Comparison of ENCODE assay signal across 11 cellular contexts in genomic region chr11:128474036-128474874, GRCh38.
DNase-seq lines count a peak whose midpoint lies in the region; ATAC-seq, FAIRE-seq and TF ChIP-seq lines count a peak whose summit lies in the region.
"Had no signal": no experiment of that assay in that cellular context is flagged by ENCODE, and none has a peak within 500 bp of the region (broad histone marks: within the 10 kb centered on the region; RNA-seq: fewer than 3 reads in every experiment).

No MANE protein-coding gene starts in this region.

- no TSS peak for BruUV-seq in HepG2 (replicated peaks; lab: Mats Ljungman, UMichigan)

- H4K20me1 ChIP-seq in HepG2 (ENCODE audit: insufficient read depth, low read length): no peaks in the 10 kb centered on the region

- H2AFZ ChIP-seq in HepG2 (ENCODE audit: low read length): no peak overlapping the region

- no peak for ATAC-seq in HepG2
- ATAC-seq in naive B cell (ENCODE audit: low read depth in 2 of 2): no peak

- H3K79me2 ChIP-seq in HepG2 (ENCODE audit: insufficient read depth, low read length): no peaks in the 10 kb centered on the region

- H3K9ac ChIP-seq in liver (ENCODE audit: low read depth in 1 of 2, low read length in 2 of 2) (no peak overlapping the region), HepG2 (ENCODE audit: insufficient read depth, low read depth, low read length) (no peak overlapping the region)

- CTCF ChIA-PET in HepG2 (lab: Yijun Ruan, JAX; ENCODE audit: low intra/inter-chr PET ratio, low total read pairs): no interaction called here

- no peak overlapping the region for H3K4me3 ChIP-seq in liver (ENCODE audit: low read depth in 1 of 3, low read length in 3 of 3)
- H3K4me3 ChIP-seq in HepG2 (replicated peaks in 1 of 3; ENCODE audit: insufficient read depth in 1 of 3, low read depth in 2 of 3, low read length in 3 of 3): no peak overlapping the region
- H3K4me3 ChIP-seq in coronary artery: no peak overlapping the region

- no peaks in the 10 kb centered on the region for H3K9me3 ChIP-seq in liver (ENCODE audit: control insufficient read depth in 4 of 4, low read length in 3 of 4)
- no peaks in the 10 kb centered on the region for H3K9me3 ChIP-seq in HepG2 (ENCODE audit: low read length)

- POLR2A ChIA-PET in HepG2 (lab: Yijun Ruan, JAX): no interaction called here

- H3K27ac ChIP-seq in liver (ENCODE audit: low read depth in 1 of 2, low read length in 2 of 2) (peak overlapping the region; percentile 43 to 45), HepG2 (ENCODE audit: extremely low read length, insufficient read depth, low read length) (no peak overlapping the region), coronary artery (peak overlapping the region in 1 of 2 donors; percentile 46)
- H3K27ac ChIP-seq: foreskin keratinocyte had no signal

- TF ChIP-seq RAD21 in liver (IDR thresholded peaks at IDR 0.05) (no peak), HepG2 (CRISPR knock-in tag; IDR thresholded peaks at IDR 0.05) (no peak)

- 71% methylated on average over 8 of the region's 8 CpGs for WGBS in liver
- WGBS in HepG2 (ENCODE audit: low lambda C conversion rate): 33% methylated on average over 8 of the region's 8 CpGs

- TF ChIP-seq CTCF in liver (IDR thresholded peaks at IDR 0.05; ENCODE audit: low read depth, low read length, missing input control): no peak
- no peak for TF ChIP-seq CTCF in HepG2 (CRISPR knock-in tag; IDR thresholded peaks at IDR 0.05)
- no peak for TF ChIP-seq CTCF in chondrocyte (IDR thresholded peaks at IDR 0.05)
- no peak for TF ChIP-seq CTCF in GM13977 (IDR thresholded peaks at IDR 0.05; ENCODE audit: extremely low read depth, insufficient read depth, missing control alignments)
- no peak for TF ChIP-seq CTCF in coronary artery (IDR thresholded peaks at IDR 0.05)

- no peak for TF ChIP-seq POLR2A in HepG2 (IDR thresholded peaks at IDR 0.05; ENCODE audit: insufficient read depth in 1 of 2, low read depth in 2 of 2, low read length in 2 of 2)

- no peaks in the 10 kb centered on the region for H3K9me3 Mint-ChIP-seq in chondrocyte (ENCODE audit: low read depth)
- peaks cover 0 to 9% (median 3%) of the 10 kb centered on the region in 7 donors for H3K9me3 Mint-ChIP-seq in naive B cell

- FAIRE-seq in HepG2 (lab: Jason Lieb, UNC): no peak

- TF ChIP-seq EP300 in HepG2 (IDR thresholded peaks at IDR 0.05; ENCODE audit: low read depth in 2 of 2, low read length in 2 of 2) (no peak), HepG2 (CRISPR knock-in tag; IDR thresholded peaks at IDR 0.05; ENCODE audit: borderline replicate concordance) (no peak)

- H3K4me1 Mint-ChIP-seq in chondrocyte (ENCODE audit: low read depth): peaks cover 66% of the 10 kb centered on the region
- H3K4me1 Mint-ChIP-seq in naive B cell: peaks cover 90 to 100% (median 97%) of the 10 kb centered on the region in 3 donors

- H3K4me3 Mint-ChIP-seq in chondrocyte (ENCODE audit: unreplicated experiment): no peak overlapping the region
- peak overlapping the region; percentile 52 to 88 (median 82) for H3K4me3 Mint-ChIP-seq in naive B cell

- intact Hi-C loops in HepG2 (cut with micrococcal nuclease; ENCODE audit: unreplicated experiment): no loop called here

- in situ Hi-C loops in HepG2 (cut with HindIII; ENCODE audit: extremely low pct_ligation_motif_present, low pct_unique_long_range_greater_than_20kb): no loop called here
- in situ Hi-C loops in GM13977 (cut with MboI; ENCODE audit: low pct_unique_long_range_greater_than_20kb, low sequenced_read_pairs, unreplicated experiment): loop anchor here (25.0 kb wide), 1 partner anchor 187 kb away; no protein-coding TSS in a partner anchor

- H3K36me3 Mint-ChIP-seq in chondrocyte (ENCODE audit: low read depth): peaks cover 43% of the 10 kb centered on the region
- H3K36me3 Mint-ChIP-seq in naive B cell: peaks cover 75 to 79% of the 10 kb centered on the region in 2 donors

- H3K27ac Mint-ChIP-seq in chondrocyte (ENCODE audit: unreplicated experiment) (peak overlapping the region; percentile 77), naive B cell (peak overlapping the region; percentile 93 to 97 (median 94))

- H3K27me3 ChIP-seq in liver (ENCODE audit: control insufficient read depth in 4 of 4, insufficient read depth in 4 of 4, low read length in 3 of 4) (no peaks in the 10 kb centered on the region), HepG2 (ENCODE audit: control insufficient read depth in 1 of 2, insufficient read depth in 2 of 2, low read length in 2 of 2) (no peaks in the 10 kb centered on the region; a peak in 1 of 5 replicates)
- H3K27me3 ChIP-seq: foreskin keratinocyte had no signal

- peaks cover 0 to 3% (median 1%) of the 10 kb centered on the region in 4 donors for H3K36me3 ChIP-seq in liver (ENCODE audit: control insufficient read depth in 4 of 4, insufficient read depth in 3 of 4, low read depth in 1 of 4, low read length in 3 of 4)
- no peaks in the 10 kb centered on the region for H3K36me3 ChIP-seq in HepG2 (replicated peaks in 1 of 2; ENCODE audit: control insufficient read depth in 1 of 2, insufficient read depth in 2 of 2, low read length in 2 of 2)

- DNase-seq in HepG2 (ENCODE audit: low spot score) (no peak), chondrocyte (ENCODE audit: low spot score) (no peak), naive B cell (no peak), amniotic stem cell (lab: John Stamatoyannopoulos, UW) (no peak), GM13977 (ENCODE audit: low spot score) (no peak), coronary artery (ENCODE audit: low spot score) (no peak)
- DNase-seq in NK-92 treated with Interleukin-12 subunit alpha and Interleukin-12 subunit beta, amount 100 ng/mL, for 24 hours (lab: John Stamatoyannopoulos, UW): no peak
- DNase-seq: foreskin keratinocyte, HCEC 1CT, NCI-H226 had no signal

- no peaks in the 10 kb centered on the region for H3K27me3 Mint-ChIP-seq in chondrocyte (ENCODE audit: low read depth)
- H3K27me3 Mint-ChIP-seq in naive B cell: no peaks in the 10 kb centered on the region

- peaks cover 0 to 2% (median 0%) of the 10 kb centered on the region in 4 donors for H3K4me1 ChIP-seq in liver (ENCODE audit: control insufficient read depth in 4 of 4, insufficient read depth in 4 of 4, low read length in 3 of 4)
- H3K4me1 ChIP-seq in HepG2 (ENCODE audit: insufficient read depth, low read length): no peaks in the 10 kb centered on the region

- H3K4me2 ChIP-seq in HepG2 (ENCODE audit: low read depth, low read length): no peak overlapping the region

TF ChIP-seq in liver, 16 proteins besides CTCF, POLR2A, EP300 and RAD21 (continues in another document):
- no peak for TF ChIP-seq FOXA2 (IDR thresholded peaks at IDR 0.05)
- no peak for TF ChIP-seq ZBTB33 (IDR thresholded peaks at IDR 0.05)
- no peak for TF ChIP-seq YY1 (IDR thresholded peaks at IDR 0.05)
- no peak for TF ChIP-seq NR2F2 (IDR thresholded peaks at IDR 0.05)

TF ChIP-seq in HepG2, 621 proteins besides CTCF, POLR2A, EP300 and RAD21 (continues in another document):
- TF ChIP-seq KIAA2018 (CRISPR knock-in tag; IDR thresholded peaks at IDR 0.05; ENCODE audit: borderline replicate concordance) (no peak), SETDB1 (CRISPR knock-in tag; IDR thresholded peaks at IDR 0.05; ENCODE audit: borderline replicate concordance) (no peak)
